In the genomic region with DNA sequence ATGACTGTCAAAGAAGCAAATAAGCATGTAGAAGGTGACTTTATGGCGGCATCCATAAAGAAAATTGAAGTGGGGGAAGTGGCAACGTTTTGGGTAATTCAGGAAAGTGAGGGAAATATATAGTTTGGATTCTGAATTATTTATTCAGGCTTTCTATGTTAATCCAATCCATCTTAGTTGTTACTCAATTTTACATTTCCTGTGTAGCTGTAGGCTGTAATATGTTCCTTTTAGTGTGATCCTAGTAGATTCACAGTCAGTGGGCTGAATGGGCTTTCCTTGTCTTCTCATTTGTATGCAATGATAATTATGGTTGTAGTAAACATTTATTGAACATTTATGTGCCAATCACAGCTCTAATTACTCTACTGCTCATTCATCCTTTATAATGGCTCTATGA, we compare ENCODE assay signal across 33 cellular contexts.
A peak's percentile ranks its signal among the peaks of the same experiment; 100 is the strongest.
DNase-seq lines count a peak whose midpoint lies in the region; ATAC-seq and TF ChIP-seq lines count a peak whose summit lies in the region.
"Had no signal": no experiment of that assay in that cellular context is flagged by ENCODE, and none has a peak within 500 bp of the region (broad histone marks: within the 10 kb centered on the region; RNA-seq: fewer than 3 reads in every experiment).

No MANE protein-coding gene starts in this region.

- H3K9me3 ChIP-seq in A673 (ENCODE audit: low read depth, low read length, poor library complexity, severe bottlenecking): no peaks in the 10 kb centered on the region
- no peaks in the 10 kb centered on the region for H3K9me3 ChIP-seq in SK-N-MC (ENCODE audit: low read depth, low read length)
- H3K9me3 ChIP-seq: A549, BE2C, BLaER1, Caco-2 had no signal

- ATAC-seq in GM18861 (IDR thresholded peaks at IDR 0.05; ENCODE audit: unreplicated experiment): no peak
- ATAC-seq: A549; CD8-positive, alpha-beta T cell had no signal

- no peaks in the 10 kb centered on the region for H3K27me3 ChIP-seq in A673 (replicated peaks; ENCODE audit: insufficient read depth, low read depth, low read length, poor library complexity)
- H3K27me3 ChIP-seq: BE2C; BLaER1; BLaER1 treated with 17β-estradiol and CSF1 and Interleukin-3, amounts not matched to agents 10 nM and 100 nM had no signal

- H3K27ac ChIP-seq in A673 (ENCODE audit: low read depth, low read length, poor library complexity, severe bottlenecking): no peak overlapping the region
- H3K27ac ChIP-seq in SK-N-MC: no peak overlapping the region
- H3K27ac ChIP-seq: 22Rv1; A549; BLaER1; BLaER1 treated with 17β-estradiol and CSF1 and Interleukin-3, amounts not matched to agents 10 nM and 100 nM; C4-2B had no signal

- H3K4me3 ChIP-seq in A673 (ENCODE audit: low read depth, low read length, poor library complexity, severe bottlenecking) (no peak overlapping the region), SK-N-MC (peak overlapping the region; percentile 42; the same call in 1 of the 2 replicates)
- H3K4me3 ChIP-seq: A549; BLaER1; BLaER1 treated with 17β-estradiol and CSF1 and Interleukin-3, amounts not matched to agents 10 nM and 100 nM had no signal

- H3K4me1 ChIP-seq in A673 (ENCODE audit: insufficient read depth, low read length, poor library complexity, severe bottlenecking): peaks cover 16% of the 10 kb centered on the region
- H3K4me1 ChIP-seq: A549; BE2C; BLaER1; BLaER1 treated with 17β-estradiol and CSF1 and Interleukin-3, amounts not matched to agents 10 nM and 100 nM; Caco-2 had no signal

- H3K36me3 ChIP-seq in A673 (ENCODE audit: insufficient read depth, low read length, poor library complexity, severe bottlenecking) (no peaks in the 10 kb centered on the region), SK-N-MC (ENCODE audit: insufficient read depth, low read length) (no peaks in the 10 kb centered on the region)
- H3K36me3 ChIP-seq: BE2C; BLaER1; BLaER1 treated with 17β-estradiol and CSF1 and Interleukin-3, amounts not matched to agents 10 nM and 100 nM had no signal

- no peak for TF ChIP-seq CTCF in A673 (conservative IDR thresholded peaks at IDR 0.05; ENCODE audit: low read depth, low read length)

- intact Hi-C loops in A673 (cut with micrococcal nuclease; ENCODE audit: unreplicated experiment): no loop called here

- no peak overlapping the region for H3K9ac ChIP-seq in SK-N-MC (ENCODE audit: insufficient read length)
- H3K9ac ChIP-seq: BLaER1; BLaER1 treated with 17β-estradiol and CSF1 and Interleukin-3, amounts not matched to agents 10 nM and 100 nM had no signal

- peak; percentile 9 for DNase-seq in NCI-H748 (lab: John Stamatoyannopoulos, UW; ENCODE audit: unreplicated experiment)
- no peak for DNase-seq in NCI-H748 treated with DMSO at 0.1 percent for 48 hours (lab: John Stamatoyannopoulos, UW)
- DNase-seq in A673 (ENCODE audit: low spot score): peak; percentile 76
- peak; percentile 32 for DNase-seq in NCI-H69 (lab: John Stamatoyannopoulos, UW)
- DNase-seq in SK-N-MC (ENCODE audit: low read depth, low spot score): peak; percentile 79
- DNase-seq in activated effector memory CD4-positive, alpha-beta T cell treated with anti-CD3 and anti-CD28 coated beads, Interleukin-2, amount 50 U/mL, for 16 hours: no peak
- DNase-seq in SW 1271 (lab: John Stamatoyannopoulos, UW): no peak
- DNase-seq: 8988T; ACHN; AML-193; BE2C; C1 segment of cervical spinal cord; Caco-2; Calu3; CD4-positive, alpha-beta memory T cell; CD4-positive, alpha-beta T cell; CD4-positive, CD25-positive, alpha-beta regulatory T cell; CD8-positive, alpha-beta memory T cell; CD8-positive, alpha-beta T cell; COR-L47; DMS 273 treated with DMSO at 0.1 percent for 48 hours; DMS153; DMS53; DMS79; DMS79 treated with DMSO at 0.1 percent for 48 hours; DND-41; EL had no signal

- no TSS peak for BruUV-seq in A673 (replicated peaks; lab: Mats Ljungman, UMichigan)

- CTCF ChIA-PET in A673 (lab: Charles Lee): no interaction called here

- POLR2A ChIA-PET in A673 (lab: Charles Lee; ENCODE audit: low non-redundant PET): no interaction called here

Comparison
In these comparisons a context has a peak if more than half of its experiments do, and no peak if none do; other contexts are left out.
1. DNase-seq: peak in NCI-H748 (single experiment), A673 (single experiment), NCI-H69 (single experiment) and SK-N-MC (single experiment); none in NCI-H748 treated with DMSO at 0.1 percent for 48 hours (single experiment), activated effector memory CD4-positive, alpha-beta T cell treated with anti-CD3 and anti-CD28 coated beads, Interleukin-2, amount 50 U/mL, for 16 hours (single experiment) and SW 1271 (0 of 2).